In the genomic region with DNA sequence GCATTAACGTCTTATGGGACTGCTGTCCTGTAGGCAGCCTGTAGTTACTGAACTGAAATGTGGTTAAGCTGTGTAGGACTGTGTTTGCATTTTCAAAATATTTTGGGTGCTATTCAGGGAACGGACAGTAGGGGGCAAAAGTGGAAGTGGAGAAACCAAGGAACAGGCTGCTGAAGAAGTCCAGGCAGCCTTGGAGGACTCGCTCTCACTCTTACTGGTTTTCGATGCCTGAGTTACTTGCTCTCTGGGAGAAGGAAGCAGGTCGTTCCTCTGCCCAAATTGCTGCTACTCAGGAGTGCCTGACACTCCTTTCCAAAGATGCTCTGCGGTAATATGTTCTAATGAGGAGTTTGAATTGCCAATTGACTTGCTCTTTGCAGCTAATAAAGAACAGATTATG, we compare ENCODE assay signal across 9 cellular contexts.
A peak's percentile ranks its signal among the peaks of the same experiment; 100 is the strongest.
DNase-seq lines count a peak whose midpoint lies in the region; ATAC-seq and TF ChIP-seq lines count a peak whose summit lies in the region.
"Had no signal": no experiment of that assay in that cellular context is flagged by ENCODE, and none has a peak within 500 bp of the region (broad histone marks: within the 10 kb centered on the region; RNA-seq: fewer than 3 reads in every experiment).

No MANE protein-coding gene starts in this region.

- H3K36me3 ChIP-seq in breast epithelium (no peaks in the 10 kb centered on the region), parathyroid adenoma (ENCODE audit: control insufficient read depth, insufficient read depth, low read length) (no peaks in the 10 kb centered on the region)
- no peaks in the 10 kb centered on the region for H3K36me3 ChIP-seq in effector memory CD4-positive, alpha-beta T cell (ENCODE audit: control insufficient read depth, insufficient read depth, low read length)

- H3K9me3 ChIP-seq in breast epithelium (no peaks in the 10 kb centered on the region), parathyroid adenoma (ENCODE audit: control insufficient read depth, low read length) (no peaks in the 10 kb centered on the region)
- H3K9me3 ChIP-seq in effector memory CD4-positive, alpha-beta T cell (ENCODE audit: control insufficient read depth, low read length): peaks cover 4% of the 10 kb centered on the region

- no peak for TF ChIP-seq POLR2A in breast epithelium (IDR thresholded peaks at IDR 0.05)

- no peaks in the 10 kb centered on the region for H3K4me1 ChIP-seq in breast epithelium
- no peaks in the 10 kb centered on the region for H3K4me1 ChIP-seq in parathyroid adenoma
- H3K4me1 ChIP-seq in effector memory CD4-positive, alpha-beta T cell (ENCODE audit: control insufficient read depth, insufficient read depth, low read length, poor library complexity, severe bottlenecking): no peaks in the 10 kb centered on the region

- no peak overlapping the region for H2AFZ ChIP-seq in parathyroid adenoma

- H3K27me3 ChIP-seq in breast epithelium: no peaks in the 10 kb centered on the region
- no peaks in the 10 kb centered on the region for H3K27me3 ChIP-seq in parathyroid adenoma (ENCODE audit: control insufficient read depth, insufficient read depth, low read length)
- H3K27me3 ChIP-seq in effector memory CD4-positive, alpha-beta T cell (replicated peaks; ENCODE audit: control insufficient read depth, insufficient read depth, low read length, poor library complexity, severe bottlenecking): no peaks in the 10 kb centered on the region

- no peak overlapping the region for H3K9ac ChIP-seq in parathyroid adenoma

- peak; percentile 19 to 58 for DNase-seq in T47D (ENCODE audit: low read depth in 1 of 2, low spot score in 1 of 2)
- no peak for DNase-seq in breast epithelium (ENCODE audit: low spot score in 2 of 2)
- DNase-seq in NCI-H82 (lab: John Stamatoyannopoulos, UW): peak; percentile 76
- DNase-seq in effector memory CD4-positive, alpha-beta T cell: no peak

- in situ Hi-C loops in T47D (cut with HindIII; ENCODE audit: low pct_unique_long_range_greater_than_20kb, low sequenced_read_pairs): no loop called here

- intact Hi-C loops in breast epithelium (cut with DNase I; ENCODE audit: low total_unique reads): no loop called here

- H3K4me3 ChIP-seq in breast epithelium: no peak overlapping the region
- H3K4me3 ChIP-seq in parathyroid adenoma (ENCODE audit: low read depth, low read length): no peak overlapping the region
- no peak overlapping the region for H3K4me3 ChIP-seq in effector memory CD4-positive, alpha-beta T cell (ENCODE audit: insufficient read depth, low read depth, low read length, poor library complexity, severe bottlenecking)

- ATAC-seq in esophagus mucosa: peak; percentile 39
- ATAC-seq in HG02759 (IDR thresholded peaks at IDR 0.05; ENCODE audit: unreplicated experiment): no peak
- ATAC-seq in HG02642 (IDR thresholded peaks at IDR 0.05; ENCODE audit: poor library complexity, unreplicated experiment): no peak
- ATAC-seq: activated T-cell treated with anti-CD3 and anti-CD28 coated beads, Interleukin-2, amount 50 U/mL, for 72 hours had no signal

- H3K4me2 ChIP-seq in parathyroid adenoma (ENCODE audit: low read length): no peak overlapping the region

- TF ChIP-seq CTCF in breast epithelium (IDR thresholded peaks at IDR 0.05) (no peak), parathyroid adenoma (IDR thresholded peaks at IDR 0.05) (peak; percentile 46)

- H3K27ac ChIP-seq in breast epithelium (no peak overlapping the region), parathyroid adenoma (no peak overlapping the region)
- no peak overlapping the region for H3K27ac ChIP-seq in effector memory CD4-positive, alpha-beta T cell (ENCODE audit: insufficient read depth, low read length, poor library complexity, severe bottlenecking)

- H3K79me2 ChIP-seq in parathyroid adenoma: no peaks in the 10 kb centered on the region

Comparison
In these comparisons a context has a peak if more than half of its experiments do, and no peak if none do; other contexts are left out.
1. DNase-seq: peak in T47D (2 of 2) and NCI-H82 (single experiment); none in breast epithelium (0 of 2) and effector memory CD4-positive, alpha-beta T cell (0 of 3).